ENCODE assay signal across 12 cellular contexts in the genomic region with DNA sequence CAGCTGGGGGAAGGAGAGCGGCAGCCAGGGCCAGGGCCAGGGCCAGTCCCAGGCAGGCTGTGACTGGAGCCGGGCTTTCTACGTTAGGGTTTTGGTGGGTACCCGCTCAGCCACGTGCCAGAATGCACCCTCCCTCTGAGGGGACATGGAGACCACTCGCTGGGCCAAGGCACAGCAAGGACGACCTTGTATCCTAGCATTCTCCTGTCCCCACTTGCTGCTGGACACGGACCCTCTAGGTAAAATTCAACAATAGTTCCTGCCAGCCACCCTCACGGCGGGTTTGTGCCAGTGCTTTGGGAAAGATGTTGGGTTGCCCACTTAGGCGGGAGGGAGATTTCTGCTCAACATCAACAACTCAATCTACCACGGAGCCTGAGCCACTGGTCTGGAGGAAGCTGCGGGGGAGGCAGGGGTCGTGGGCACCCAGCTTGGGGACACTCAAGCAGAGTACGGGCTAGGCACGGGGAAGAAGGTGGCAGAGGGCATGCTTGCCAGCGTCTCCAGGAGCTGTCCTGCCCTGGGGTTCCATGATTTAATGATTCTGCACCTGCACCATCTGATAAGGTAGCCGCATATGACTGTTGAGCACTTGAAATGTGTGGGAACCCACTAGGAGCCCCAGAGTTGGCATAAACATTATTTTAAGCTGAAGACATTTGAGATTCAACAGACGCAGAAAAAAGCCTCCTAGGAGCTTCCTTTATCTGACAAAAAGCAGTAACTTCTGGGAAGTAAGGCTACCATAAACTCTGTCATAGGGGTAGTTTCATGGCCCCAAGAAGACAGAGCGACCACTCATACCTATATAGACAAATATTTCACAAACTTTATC. TPM values are rescaled to one million over a fixed set of nuclear protein-coding genes. Genes with fewer than 3 reads are reported as not detected.
DNase-seq lines count a peak whose midpoint lies in the region; ATAC-seq and TF ChIP-seq lines count a peak whose summit lies in the region.
"Had no signal": no experiment of that assay in that cellular context is flagged by ENCODE, and none has a peak within 500 bp of the region (broad histone marks: within the 10 kb centered on the region; RNA-seq: fewer than 3 reads in every experiment).

No MANE protein-coding gene starts in this region.

- peak overlapping the region; percentile 7 for H3K4me3 Mint-ChIP-seq in activated CD4-positive, alpha-beta T cell treated with anti-CD3 and anti-CD28 coated beads, Interleukin-2, amount 10 ng/mL, durations not matched to agents 24 days and 14 days
- H3K4me3 Mint-ChIP-seq in CD4-positive, alpha-beta T cell, result no peak overlapping the region
- H3K4me3 Mint-ChIP-seq: activated naive CD4-positive, alpha-beta T cell treated with anti-CD3 and anti-CD28 coated beads, Interleukin-2, amount 10 ng/mL, durations not matched to agents 7 days and 5 days had no signal

- peak overlapping the region; percentile 1 to 50 for H3K4me3 ChIP-seq in gastroesophageal sphincter
- peak overlapping the region; percentile 49 to 59 for H3K4me3 ChIP-seq in neutrophil (ENCODE audit: low read depth in 1 of 2, low read length in 1 of 2)
- H3K4me3 ChIP-seq in urinary bladder (ENCODE audit: low read depth, low read length), result peak overlapping the region; percentile 19

- CTCF ChIA-PET in CD4-positive, alpha-beta T cell (lab: Charles Lee), result no interaction called here

- no peaks in the 10 kb centered on the region for H3K36me3 Mint-ChIP-seq in activated CD4-positive, alpha-beta T cell treated with anti-CD3 and anti-CD28 coated beads, Interleukin-2, amount 10 ng/mL, durations not matched to agents 24 days and 14 days (ENCODE audit: low read depth)
- no peaks in the 10 kb centered on the region for H3K36me3 Mint-ChIP-seq in CD4-positive, alpha-beta T cell (ENCODE audit: low read depth)
- H3K36me3 Mint-ChIP-seq: activated naive CD4-positive, alpha-beta T cell treated with anti-CD3 and anti-CD28 coated beads, Interleukin-2, amount 10 ng/mL, durations not matched to agents 7 days and 5 days; memory B cell had no signal

- no peak for TF ChIP-seq EP300 in gastroesophageal sphincter (IDR thresholded peaks at IDR 0.05)

- peaks cover 22% of the 10 kb centered on the region for H3K4me1 Mint-ChIP-seq in activated CD4-positive, alpha-beta T cell treated with anti-CD3 and anti-CD28 coated beads, Interleukin-2, amount 10 ng/mL, durations not matched to agents 24 days and 14 days
- peaks cover 11% of the 10 kb centered on the region for H3K4me1 Mint-ChIP-seq in CD4-positive, alpha-beta T cell (ENCODE audit: low read depth)

- H3K27me3 Mint-ChIP-seq in activated CD4-positive, alpha-beta T cell treated with anti-CD3 and anti-CD28 coated beads, Interleukin-2, amount 10 ng/mL, durations not matched to agents 24 days and 14 days, result peaks cover 46% of the 10 kb centered on the region
- peaks cover 54% of the 10 kb centered on the region for H3K27me3 Mint-ChIP-seq in CD4-positive, alpha-beta T cell

- no peak for DNase-seq in activated CD4-positive, alpha-beta T cell treated with anti-CD3 and anti-CD28 coated beads, Interleukin-2, amount 10 ng/mL, durations not matched to agents 24 days and 14 days
- DNase-seq in activated CD4-positive, alpha-beta T cell treated with anti-CD3 and anti-CD28 coated beads, Interleukin-2, amount 50 U/mL, for 4 hours, result no peak
- no peak for DNase-seq in NCI-H1694 (lab: John Stamatoyannopoulos, UW)
- DNase-seq in CD4-positive, alpha-beta T cell, result no peak
- no peak for DNase-seq in DMS53 treated with DMSO at 0.1 percent for 48 hours (lab: John Stamatoyannopoulos, UW; ENCODE audit: unreplicated experiment)
- DNase-seq: NCI-H1048 had no signal

- 41 to 67% methylated on average over 7 to 9 of the region's 20 CpGs for WGBS in gastroesophageal sphincter (ENCODE audit: low coverage in 1 of 2), 2 donors
- 44% methylated on average over 20 of the region's 20 CpGs for WGBS in urinary bladder

- H3K27me3 ChIP-seq in gastroesophageal sphincter (peaks cover 17% of the 10 kb centered on the region), neutrophil (peaks cover 46% of the 10 kb centered on the region)
- H3K27me3 ChIP-seq in CD4-positive, alpha-beta T cell (ENCODE audit: control insufficient read depth, insufficient read depth, low read length), result peaks cover 36% of the 10 kb centered on the region

- intact Hi-C loops in activated CD4-positive, alpha-beta T cell treated with anti-CD3 and anti-CD28 coated beads, Interleukin-2, amount 10 ng/mL, durations not matched to agents 24 days and 14 days (cut with micrococcal nuclease), result no loop called here
- intact Hi-C loops in CD4-positive, alpha-beta T cell (cut with DNase I, micrococcal nuclease), result no loop called here

- no peak for TF ChIP-seq POLR2A in gastroesophageal sphincter (IDR thresholded peaks at IDR 0.05)

- TF ChIP-seq CTCF in gastroesophageal sphincter (IDR thresholded peaks at IDR 0.05) (no peak), neutrophil (IDR thresholded peaks at IDR 0.05) (no peak)
- TF ChIP-seq CTCF in CD4-positive, alpha-beta T cell (IDR thresholded peaks at IDR 0.05), result no peak

- H3K9me3 Mint-ChIP-seq in activated CD4-positive, alpha-beta T cell treated with anti-CD3 and anti-CD28 coated beads, Interleukin-2, amount 10 ng/mL, durations not matched to agents 24 days and 14 days, result no peaks in the 10 kb centered on the region
- H3K9me3 Mint-ChIP-seq in CD4-positive, alpha-beta T cell, result no peaks in the 10 kb centered on the region
- H3K9me3 Mint-ChIP-seq: activated naive CD4-positive, alpha-beta T cell treated with anti-CD3 and anti-CD28 coated beads, Interleukin-2, amount 10 ng/mL, durations not matched to agents 7 days and 5 days; memory B cell had no signal

- no peak overlapping the region for H3K27ac Mint-ChIP-seq in activated CD4-positive, alpha-beta T cell treated with anti-CD3 and anti-CD28 coated beads, Interleukin-2, amount 10 ng/mL, durations not matched to agents 24 days and 14 days
- no peak overlapping the region for H3K27ac Mint-ChIP-seq in CD4-positive, alpha-beta T cell
- H3K27ac Mint-ChIP-seq: activated naive CD4-positive, alpha-beta T cell treated with anti-CD3 and anti-CD28 coated beads, Interleukin-2, amount 10 ng/mL, durations not matched to agents 7 days and 5 days; memory B cell had no signal

- H3K4me1 ChIP-seq in gastroesophageal sphincter (peaks cover 0 to 66% (median 47%) of the 10 kb centered on the region in 3 donors), neutrophil (ENCODE audit: control insufficient read depth in 1 of 2, insufficient read depth in 1 of 2, low read depth in 1 of 2, low read length in 1 of 2) (peaks cover 43 to 46% of the 10 kb centered on the region in 2 experiments), urinary bladder (ENCODE audit: insufficient read depth) (no peaks in the 10 kb centered on the region)

- no peak for ATAC-seq in gastroesophageal sphincter
- ATAC-seq in CD4-positive, alpha-beta T cell (ENCODE audit: poor library complexity), result no peak

- POLR2A ChIA-PET in CD4-positive, alpha-beta T cell (lab: Charles Lee), result no interaction called here

- no peaks in the 10 kb centered on the region for H3K36me3 ChIP-seq in gastroesophageal sphincter
- no peaks in the 10 kb centered on the region for H3K36me3 ChIP-seq in neutrophil
- no peaks in the 10 kb centered on the region for H3K36me3 ChIP-seq in urinary bladder (ENCODE audit: insufficient read depth)

- H3K9me3 ChIP-seq in gastroesophageal sphincter, result no peaks in the 10 kb centered on the region
- no peaks in the 10 kb centered on the region for H3K9me3 ChIP-seq in neutrophil
- H3K9me3 ChIP-seq in CD4-positive, alpha-beta T cell (ENCODE audit: control insufficient read depth, low read length), result no peaks in the 10 kb centered on the region

- H3K27ac ChIP-seq in gastroesophageal sphincter (peak overlapping the region in 3 of 4 donors; percentile 70 to 72 (median 71)), neutrophil (no peak overlapping the region), urinary bladder (ENCODE audit: low read depth) (peak overlapping the region; percentile 25)
- H3K27ac ChIP-seq in CD4-positive, alpha-beta T cell (ENCODE audit: low read depth, low read length), result no peak overlapping the region
- H3K27ac ChIP-seq: epithelial cell of prostate had no signal

RNA-seq across cellular contexts. Expression of a gene that starts 22.5 kb away (rescaled TPM):
- total RNA-seq in activated CD4-positive, alpha-beta T cell treated with anti-CD3 and anti-CD28 coated beads, Interleukin-2, amount 10 ng/mL, durations not matched to agents 24 days and 14 days, result 43.2 and 43.9 TPM in 2 replicates
- total RNA-seq in gastroesophageal sphincter, result 10 to 100 TPM in 3 of 4 donors, 1 to 10 TPM in 1; 7.3 to 13.2 (median 11.5) TPM
- 4.3 TPM for total RNA-seq in urinary bladder
- 26.4 TPM for polyA plus RNA-seq in urinary bladder
- total RNA-seq in CD4-positive, alpha-beta T cell, result 10 to 100 TPM; 41.6 to 42.1 TPM

Comparison
In these comparisons a context has a peak if more than half of its experiments do, and no peak if none do; other contexts are left out.
1. H3K27ac ChIP-seq: peak in gastroesophageal sphincter (3 of 4) and urinary bladder (single experiment); none in neutrophil (single experiment) and CD4-positive, alpha-beta T cell (single experiment).
2. Peak in every context shown above with its lines, with median percentiles within 50 percentile points of each other: H3K4me3 ChIP-seq.